Comparison of ENCODE assay signal across 1 cellular context in genomic region chr11:125358254-125358840, GRCh38.
TF ChIP-seq lines count a peak whose summit lies in the region.

No MANE protein-coding gene starts in this region.

TF ChIP-seq in H1, 55 proteins besides CTCF, POLR2A, EP300 and RAD21:
- TF ChIP-seq TBP (IDR thresholded peaks at IDR 0.05; ENCODE audit: low read depth, low read length) (no peak), SRF (IDR thresholded peaks at IDR 0.05; ENCODE audit: low read depth, low read length) (no peak), YY1 (IDR thresholded peaks at IDR 0.05; ENCODE audit: low read depth, low read length) (no peak), SAP30 (IDR thresholded peaks at IDR 0.05; ENCODE audit: insufficient read depth, insufficient replicate concordance, low read length) (no peak), SP2 (IDR thresholded peaks at IDR 0.05; ENCODE audit: low read length) (no peak), HDAC2 (IDR thresholded peaks at IDR 0.05; ENCODE audit: borderline replicate concordance in 1 of 2, low read depth in 2 of 2, low read length in 2 of 2) (no peak), BACH1 (IDR thresholded peaks at IDR 0.05; ENCODE audit: low read length) (no peak), BRCA1 (IDR thresholded peaks at IDR 0.05; ENCODE audit: low read depth, low read length) (no peak), CHD7 (IDR thresholded peaks at IDR 0.05; ENCODE audit: insufficient replicate concordance, low read length) (no peak), TEAD4 (IDR thresholded peaks at IDR 0.05; ENCODE audit: low read depth, low read length) (no peak), GTF2F1 (IDR thresholded peaks at IDR 0.05; ENCODE audit: borderline replicate concordance, low read depth, low read length) (no peak)
